8 cellular contexts compared by ENCODE assay signal in the genomic region with DNA sequence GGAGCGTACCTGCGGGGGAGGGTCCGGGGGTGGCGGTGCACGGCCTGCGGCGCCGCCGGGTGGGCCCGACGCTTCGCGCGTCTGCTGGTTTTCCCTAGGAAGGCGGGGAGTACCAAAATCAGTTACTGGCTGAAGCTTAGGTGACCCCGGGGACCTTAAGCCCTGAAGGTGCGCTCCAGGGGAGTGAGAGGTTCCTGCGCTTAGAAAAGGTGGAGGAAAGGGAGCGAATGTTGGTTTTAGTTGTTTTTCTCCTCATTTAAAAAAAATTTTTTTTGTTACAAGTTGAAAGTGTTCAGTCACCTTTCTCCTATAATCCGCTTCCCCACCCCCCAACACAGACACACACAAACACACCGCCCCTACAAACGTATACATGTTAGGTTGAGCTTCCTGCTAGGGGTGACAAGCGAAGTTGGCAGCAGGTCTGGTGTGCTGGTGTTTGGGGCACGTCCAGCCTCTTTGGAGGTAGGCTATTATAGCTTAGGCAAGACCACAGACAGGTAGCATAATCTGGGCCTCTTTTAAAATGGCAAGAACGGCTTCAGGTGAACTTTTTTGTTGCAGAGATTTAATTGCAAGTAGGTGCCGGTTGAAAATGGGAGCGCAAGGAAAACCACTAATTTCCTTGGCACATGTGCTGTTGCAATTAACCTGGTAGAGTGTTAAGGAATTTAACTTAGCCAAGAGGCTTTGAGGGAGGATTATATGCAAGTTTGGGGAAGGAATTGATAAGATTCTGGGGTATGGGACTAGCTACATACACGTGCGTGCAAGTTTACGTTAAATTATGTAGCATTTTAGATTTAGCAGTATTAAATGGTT. TPM values are rescaled to one million over a fixed set of nuclear protein-coding genes. Genes with fewer than 3 reads are reported as not detected.
A peak's percentile ranks its signal among the peaks of the same experiment; 100 is the strongest.
DNase-seq lines count a peak whose midpoint lies in the region; ATAC-seq, FAIRE-seq and TF ChIP-seq lines count a peak whose summit lies in the region.

No MANE protein-coding gene starts in this region.

- no peak for FAIRE-seq in pancreas (lab: Jason Lieb, UNC)

- peak overlapping the region; percentile 76 to 89 (median 88) for H3K27ac ChIP-seq in pancreas

- peak overlapping the region; percentile 76 for H3K4me3 ChIP-seq in H7 (ENCODE audit: insufficient read depth, low read depth, low read length)
- H3K4me3 ChIP-seq in fibroblast of pulmonary artery (replicated peaks; ENCODE audit: low read depth, low read length), result peak overlapping the region; percentile 98
- H3K4me3 ChIP-seq in pancreas, result peak overlapping the region; percentile 72 to 96 (median 86)

- DNase-seq in DMS53 treated with DMSO at 0.1 percent for 48 hours (lab: John Stamatoyannopoulos, UW; ENCODE audit: unreplicated experiment) (peak; percentile 44), H7 (no peak), NCI-H82 treated with DMSO at 0.1 percent for 48 hours (lab: John Stamatoyannopoulos, UW; ENCODE audit: unreplicated experiment) (peak; percentile 18), fibroblast of pulmonary artery (ENCODE audit: low read depth) (peak; percentile 38), pancreas (peak; percentile 65 to 77 (median 72)), AG20443 (ENCODE audit: low spot score) (no peak), DMS153 (lab: John Stamatoyannopoulos, UW) (no peak)
- DNase-seq in activated T-cell treated with anti-CD3 and anti-CD28 coated beads, Interleukin-2, amount 50 U/mL, for 48 hours, result peak; percentile 56 to 61

- peaks cover 13 to 63% (median 32%) of the 10 kb centered on the region in 3 donors for H3K4me1 ChIP-seq in pancreas

- no peaks in the 10 kb centered on the region for H3K9me3 ChIP-seq in pancreas

- ATAC-seq in pancreas, result peak; percentile 37 to 55 (median 42)

- intact Hi-C loops in pancreas (cut with DNase I), result no loop called here

- no peaks in the 10 kb centered on the region for H3K36me3 ChIP-seq in H7 (replicated peaks; ENCODE audit: control insufficient read depth, insufficient read depth, low read length)
- no peaks in the 10 kb centered on the region for H3K36me3 ChIP-seq in pancreas

- H3K27me3 ChIP-seq in H7 (ENCODE audit: control insufficient read depth, insufficient read depth, low read length) (no peaks in the 10 kb centered on the region), pancreas (no peaks in the 10 kb centered on the region)

- 0 to 1% methylated on average over 30 of the region's 30 CpGs for WGBS in pancreas, 2 donors

- no peak for TF ChIP-seq CTCF in fibroblast of pulmonary artery (IDR thresholded peaks at IDR 0.05; ENCODE audit: low read length, missing control alignments)
- TF ChIP-seq CTCF in pancreas (IDR thresholded peaks at IDR 0.05), result no peak

RNA-seq across cellular contexts. Expression of a gene that starts 0.9 kb away (rescaled TPM):
- 82.4 and 104 TPM in 2 replicates for total RNA-seq in H7 (2014; rRNA removed; shearing (Covaris generic))
- 10 to 100 TPM; 33.9 to 83.3 (median 49.9) TPM for total RNA-seq in pancreas
- polyA plus RNA-seq in pancreas, result 10 to 100 TPM; 31.9 to 44.7 TPM

Comparison
In these comparisons a context has a peak if more than half of its experiments do, and no peak if none do; other contexts are left out.
1. DNase-seq: peak in DMS53 treated with DMSO at 0.1 percent for 48 hours (single experiment), NCI-H82 treated with DMSO at 0.1 percent for 48 hours (single experiment), activated T-cell treated with anti-CD3 and anti-CD28 coated beads, Interleukin-2, amount 50 U/mL, for 48 hours (2 of 2), fibroblast of pulmonary artery (single experiment) and pancreas (6 of 6); none in H7 (single experiment), AG20443 (single experiment) and DMS153 (single experiment).
2. Peak in every context shown above with its lines, with median percentiles within 50 percentile points of each other: H3K4me3 ChIP-seq.